20 cellular contexts compared by ENCODE assay signal in the genomic region with DNA sequence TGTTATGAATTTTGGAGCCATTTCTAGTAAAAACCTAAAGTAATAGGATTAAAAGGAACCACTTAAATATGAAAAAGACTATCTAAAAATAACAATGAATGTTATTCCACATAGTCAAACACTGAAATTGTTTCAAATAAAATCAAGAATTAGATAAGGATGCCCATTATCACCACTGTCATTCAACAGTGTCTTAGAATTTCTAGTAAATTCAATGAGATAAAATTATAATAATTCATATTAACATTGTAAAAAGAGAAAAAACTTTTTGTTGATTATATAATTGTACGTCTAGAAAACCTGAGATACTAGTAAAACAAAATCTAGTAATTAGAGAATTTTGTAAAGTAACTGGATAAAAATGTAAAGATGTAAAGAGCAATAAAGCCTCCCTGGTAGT.
"Had no signal": no experiment of that assay in that cellular context is flagged by ENCODE, and none has a peak within 500 bp of the region (broad histone marks: within the 10 kb centered on the region; RNA-seq: fewer than 3 reads in every experiment).

No MANE protein-coding gene starts in this region.

- DNase-seq: dermis blood vessel endothelial cell; dorsolateral prefrontal cortex; effector CD4-positive, alpha-beta T cell; effector memory CD4-positive, alpha-beta T cell; foreskin keratinocyte; gastrocnemius medialis; glutamatergic neuron; head of caudate nucleus; heart right ventricle; hippocampal formation; left cardiac atrium; left lung; left ventricle myocardium superior; lower lobe of right lung; mesenchymal stem cell; mucosa of descending colon; naive B cell had no signal

- ATAC-seq: foreskin keratinocyte, gastrocnemius medialis, heart right ventricle, left cardiac atrium, left lung, left ventricle myocardium superior, lower lobe of right lung, mucosa of descending colon had no signal

- FAIRE-seq: colon, endothelial cell of umbilical vein, keratinocyte had no signal
